ENCODE assay signal across 9 cellular contexts in the genomic region with DNA sequence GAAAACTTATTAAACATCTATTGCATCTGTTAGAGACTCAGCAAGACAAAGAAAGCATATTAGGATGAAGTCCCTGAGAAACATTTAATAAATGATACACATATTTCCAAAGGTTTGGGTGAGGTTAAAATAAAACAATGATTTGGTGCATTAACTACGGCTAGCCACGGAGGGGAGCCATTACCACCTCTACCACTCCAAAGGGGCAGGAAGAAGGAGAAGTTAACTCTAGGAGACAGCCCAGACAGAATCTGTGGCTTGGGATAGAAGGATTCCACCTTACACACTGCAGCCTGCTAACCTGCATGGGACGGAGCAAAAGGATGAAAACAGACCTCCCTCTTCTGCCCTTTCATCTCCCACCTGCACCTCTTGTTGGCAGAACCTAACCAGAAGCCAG.
A peak's percentile ranks its signal among the peaks of the same experiment; 100 is the strongest.
DNase-seq lines count a peak whose midpoint lies in the region; ATAC-seq and TF ChIP-seq lines count a peak whose summit lies in the region.
"Had no signal": no experiment of that assay in that cellular context is flagged by ENCODE, and none has a peak within 500 bp of the region (broad histone marks: within the 10 kb centered on the region; RNA-seq: fewer than 3 reads in every experiment).

No MANE protein-coding gene starts in this region.

- H3K4me1 Mint-ChIP-seq in activated CD4-positive, alpha-beta T cell treated with anti-CD3 and anti-CD28 coated beads for 36 hours, result peaks cover 11% of the 10 kb centered on the region

- H3K27me3 ChIP-seq in Panc1 (ENCODE audit: control insufficient read depth, insufficient read depth, low read length), result no peaks in the 10 kb centered on the region

- H3K4me3 Mint-ChIP-seq in activated CD4-positive, alpha-beta T cell treated with anti-CD3 and anti-CD28 coated beads for 36 hours, result no peak overlapping the region
- H3K4me3 Mint-ChIP-seq: activated T-cell treated with anti-CD3 and anti-CD28 coated beads, Interleukin-2, amount 50 U/mL, for 4 hours had no signal

- BruUV-seq in Panc1 (replicated peaks; lab: Mats Ljungman, UMichigan), result no TSS peak

- no peaks in the 10 kb centered on the region for H3K36me3 Mint-ChIP-seq in activated CD4-positive, alpha-beta T cell treated with anti-CD3 and anti-CD28 coated beads for 36 hours (ENCODE audit: low read depth)

- POLR2A ChIA-PET in activated CD4-positive, alpha-beta T cell treated with anti-CD3 and anti-CD28 coated beads for 36 hours (lab: Charles Lee), result no interaction called here
- POLR2A ChIA-PET in HEK293 (lab: Yijun Ruan, JAX) (no interaction called here), Panc1 (lab: Charles Lee) (no interaction called here)

- H3K4me3 ChIP-seq in HEK293 (ENCODE audit: low read depth, low read length) (no peak overlapping the region), Panc1 (ENCODE audit: low read depth in 2 of 2, low read length in 2 of 2) (no peak overlapping the region)

- DNase-seq in activated CD4-positive, alpha-beta T cell treated with anti-CD3 and anti-CD28 coated beads for 36 hours, result peak; percentile 58
- no peak for DNase-seq in activated CD4-positive, alpha-beta T cell treated with anti-CD3 and anti-CD28 coated beads for 4 hours
- DNase-seq in Panc1 (ENCODE audit: low read depth, low spot score), result no peak
- peak; percentile 36 for DNase-seq in dermis blood vessel endothelial cell
- peak; percentile 46 to 50 for DNase-seq in lung microvascular endothelial cell (ENCODE audit: low read depth in 2 of 2)
- no peak for DNase-seq in stimulated activated naive CD4-positive, alpha-beta T cell treated with Interleukin-2 at 50 U/mL for 16 hours (lab: John Stamatoyannopoulos, UW)
- DNase-seq: activated T-cell treated with anti-CD3 and anti-CD28 coated beads, Interleukin-2, amount 50 U/mL, for 4 hours had no signal

- no peaks in the 10 kb centered on the region for H3K9me3 Mint-ChIP-seq in activated CD4-positive, alpha-beta T cell treated with anti-CD3 and anti-CD28 coated beads for 36 hours (ENCODE audit: low read depth)
- H3K9me3 Mint-ChIP-seq: activated T-cell treated with anti-CD3 and anti-CD28 coated beads, Interleukin-2, amount 50 U/mL, for 4 hours had no signal

- H3K4me1 ChIP-seq in HEK293 (ENCODE audit: control insufficient read depth, insufficient read depth, low read length) (no peaks in the 10 kb centered on the region), Panc1 (ENCODE audit: control insufficient read depth, insufficient read depth, low read length) (no peaks in the 10 kb centered on the region)

- CTCF ChIA-PET in activated CD4-positive, alpha-beta T cell treated with anti-CD3 and anti-CD28 coated beads for 36 hours (lab: Charles Lee), result interaction anchor here (0.6 to 3.0 kb wide), 12 partner anchors 10 to 416 kb away, joined by 3 to 24 read pairs (median 3); no protein-coding TSS in a partner anchor
- CTCF ChIA-PET in HEK293 (lab: Yijun Ruan, JAX), result interaction anchor here (0.7 to 2.1 kb wide), 7 partner anchors 10 to 219 kb away, joined by 3 to 8 read pairs (median 4); no protein-coding TSS in a partner anchor
- CTCF ChIA-PET in Panc1 (lab: Charles Lee), result no interaction called here

- TF ChIP-seq CTCF in HEK293 (tag by site-specific recombination; IDR thresholded peaks at IDR 0.05) (no peak), Panc1 (IDR thresholded peaks at IDR 0.05) (peak; percentile 28; the same call in 1 of the 2 replicates)

- in situ Hi-C loops in Panc1 (cut with HindIII; ENCODE audit: low pct_unique_long_range_greater_than_20kb, low sequenced_read_pairs), result no loop called here

- H3K36me3 ChIP-seq in HEK293 (ENCODE audit: control insufficient read depth in 2 of 2, insufficient read depth in 1 of 2, low read length in 2 of 2) (no peaks in the 10 kb centered on the region), Panc1 (ENCODE audit: control insufficient read depth, insufficient read depth, low read length) (no peaks in the 10 kb centered on the region)

- intact Hi-C loops in activated CD4-positive, alpha-beta T cell treated with anti-CD3 and anti-CD28 coated beads for 36 hours (cut with DNase I, micrococcal nuclease), result loop anchor here (1.0 to 2.0 kb wide), 4 partner anchors 158 to 412 kb away; no protein-coding TSS in a partner anchor
- intact Hi-C loops in Panc1 (cut with micrococcal nuclease; ENCODE audit: unreplicated experiment), result loop anchor here (10.0 kb wide), 1 partner anchor 156 kb away; no protein-coding TSS in a partner anchor

- H3K27me3 Mint-ChIP-seq in activated CD4-positive, alpha-beta T cell treated with anti-CD3 and anti-CD28 coated beads for 36 hours, result no peaks in the 10 kb centered on the region

- H3K27ac ChIP-seq in HEK293 (ENCODE audit: extremely low read depth, low read depth, low read length), result no peak overlapping the region
- H3K27ac ChIP-seq in Panc1 (ENCODE audit: low read length), result no peak overlapping the region

- H3K9me3 ChIP-seq in HEK293 (ENCODE audit: control insufficient read depth, insufficient read depth, low read depth, low read length), result no peaks in the 10 kb centered on the region
- H3K9me3 ChIP-seq in Panc1 (ENCODE audit: control insufficient read depth, insufficient read depth, low read depth, low read length), result no peaks in the 10 kb centered on the region

- peak; percentile 55 for ATAC-seq in activated CD4-positive, alpha-beta T cell treated with anti-CD3 and anti-CD28 coated beads for 36 hours
- ATAC-seq in Panc1, result no peak
- ATAC-seq in HG03025 (IDR thresholded peaks at IDR 0.05; ENCODE audit: low FRiP score, unreplicated experiment), result no peak

- no peak overlapping the region for H3K27ac Mint-ChIP-seq in activated CD4-positive, alpha-beta T cell treated with anti-CD3 and anti-CD28 coated beads for 36 hours

TF ChIP-seq in HEK293, 187 proteins besides CTCF, POLR2A, EP300 and RAD21:
- TF ChIP-seq ZNF433 (tag by site-specific recombination; IDR thresholded peaks at IDR 0.05; ENCODE audit: low read depth) (no peak), GLI4 (tag by site-specific recombination; IDR thresholded peaks at IDR 0.05) (no peak), ZNF654 (tag by site-specific recombination; IDR thresholded peaks at IDR 0.05; ENCODE audit: low read depth) (peak; percentile 48)

Comparison
In these comparisons a context has a peak if more than half of its experiments do, and no peak if none do; other contexts are left out.
1. DNase-seq: peak in activated CD4-positive, alpha-beta T cell treated with anti-CD3 and anti-CD28 coated beads for 36 hours (single experiment), dermis blood vessel endothelial cell (single experiment) and lung microvascular endothelial cell (2 of 2); none in activated CD4-positive, alpha-beta T cell treated with anti-CD3 and anti-CD28 coated beads for 4 hours (0 of 2), Panc1 (single experiment) and stimulated activated naive CD4-positive, alpha-beta T cell treated with Interleukin-2 at 50 U/mL for 16 hours (single experiment).